8 cellular contexts compared by ENCODE assay signal in the genomic region with DNA sequence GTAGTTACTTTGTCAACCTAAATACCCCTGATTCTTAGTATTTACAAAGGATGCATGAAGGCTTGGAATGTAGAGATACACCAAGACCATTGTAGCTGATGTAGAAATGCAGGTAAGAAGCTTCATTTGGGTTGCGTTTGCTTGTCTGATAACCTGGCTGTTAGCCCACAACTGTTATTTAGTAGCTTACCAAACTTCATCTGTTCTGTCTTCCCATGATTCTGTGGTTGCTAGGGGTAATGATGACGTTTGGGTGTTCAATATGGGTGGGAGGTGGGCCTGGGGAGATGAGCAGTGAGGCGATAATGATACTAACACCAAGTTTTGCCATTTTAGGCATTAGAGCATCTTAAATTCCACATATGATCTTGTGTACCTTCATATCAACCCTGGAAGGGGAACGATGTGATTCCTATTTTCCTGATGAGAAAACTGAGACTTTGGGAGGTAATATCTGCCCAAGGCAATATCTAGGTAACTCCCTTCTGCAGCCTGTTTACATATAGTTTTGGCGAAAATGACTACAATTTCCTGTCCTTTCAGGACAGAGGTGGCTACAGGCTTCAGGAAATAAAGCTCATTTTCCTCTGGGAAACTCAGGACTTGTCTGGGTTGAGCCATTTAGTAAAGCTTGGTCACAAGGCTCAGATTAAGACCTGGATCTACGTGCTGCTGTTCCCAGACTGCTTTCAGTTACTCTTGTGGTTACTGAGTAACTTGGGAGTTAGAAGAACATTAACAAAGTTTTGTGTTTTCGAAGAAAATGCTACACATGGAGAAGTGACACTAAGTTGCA. TPM values are rescaled to one million over a fixed set of nuclear protein-coding genes. Genes with fewer than 3 reads are reported as not detected.
DNase-seq lines count a peak whose midpoint lies in the region; ATAC-seq, FAIRE-seq and TF ChIP-seq lines count a peak whose summit lies in the region.

No MANE protein-coding gene starts in this region.

- H3K4me2 ChIP-seq in osteoblast (ENCODE audit: insufficient read depth, low read length) (peak overlapping the region; percentile 29), Karpas-422 (ENCODE audit: low read depth, low read length, poor library complexity, severe bottlenecking) (no peak overlapping the region)

- no peak overlapping the region for H2AFZ ChIP-seq in osteoblast (ENCODE audit: low read length)
- no peak overlapping the region for H2AFZ ChIP-seq in Karpas-422 (ENCODE audit: low read length)

- no peak for DNase-seq in HL-60 (ENCODE audit: low read depth in 1 of 2, low spot score in 1 of 2)
- DNase-seq in coronary artery (ENCODE audit: low spot score): no peak
- peak; percentile 86 for DNase-seq in osteoblast (ENCODE audit: insufficient read length, low spot score, missing footprints)
- DNase-seq in stimulated activated naive CD8-positive, alpha-beta T cell treated with anti-CD3 and anti-CD28 coated beads, Interleukin-15, Interleukin-2, amounts not matched to agents 100 U/mL and 50 U/mL, for 24 hours: no peak
- DNase-seq in Kasumi-1 (lab: John Stamatoyannopoulos, UW): no peak
- no peak for DNase-seq in urothelium cell line (ENCODE audit: low spot score)
- DNase-seq in Karpas-422: no peak

- peaks cover 62% of the 10 kb centered on the region for H3K4me1 ChIP-seq in osteoblast (ENCODE audit: insufficient read depth, low read length)
- peaks cover 5% of the 10 kb centered on the region; the same call in 1 of the 2 replicates for H3K4me1 ChIP-seq in Karpas-422 (ENCODE audit: low read length)

- H3K4me3 ChIP-seq in HL-60 (replicated peaks; ENCODE audit: insufficient read depth, low read length): no peak overlapping the region
- H3K4me3 ChIP-seq in coronary artery: peak overlapping the region; percentile 32
- H3K4me3 ChIP-seq in osteoblast (ENCODE audit: insufficient read depth, low read length): no peak overlapping the region
- H3K4me3 ChIP-seq in Karpas-422 (ENCODE audit: low read length): no peak overlapping the region

- no peaks in the 10 kb centered on the region for H3K9me2 ChIP-seq in Karpas-422 (replicated peaks; ENCODE audit: insufficient read depth, low read length)

- no peaks in the 10 kb centered on the region for H3K9me3 ChIP-seq in osteoblast (ENCODE audit: low read depth, low read length)
- H3K9me3 ChIP-seq in Karpas-422 (ENCODE audit: low read length): no peaks in the 10 kb centered on the region

- peak; percentile 43 for ATAC-seq in GM18861 (IDR thresholded peaks at IDR 0.05; ENCODE audit: unreplicated experiment)
- ATAC-seq in stimulated activated naive CD8-positive, alpha-beta T cell treated with anti-CD3 and anti-CD28 coated beads, Interleukin-15, Interleukin-2, amounts not matched to agents 100 U/mL and 50 U/mL, for 24 hours: no peak

- H3K27me3 ChIP-seq in HL-60 (ENCODE audit: insufficient read depth, poor library complexity, severe bottlenecking): no peaks in the 10 kb centered on the region
- H3K27me3 ChIP-seq in osteoblast (ENCODE audit: insufficient read depth, low read length): no peaks in the 10 kb centered on the region
- no peaks in the 10 kb centered on the region for H3K27me3 ChIP-seq in Karpas-422 (ENCODE audit: low read length)

- H4K20me1 ChIP-seq in osteoblast (ENCODE audit: insufficient read depth, low read length) (peaks cover 88% of the 10 kb centered on the region), Karpas-422 (ENCODE audit: insufficient read depth, low read depth, low read length) (no peaks in the 10 kb centered on the region)

- FAIRE-seq in urothelium cell line (lab: Jason Lieb, UNC): no peak

- H3K9ac ChIP-seq in Karpas-422 (ENCODE audit: low read length): no peak overlapping the region

- H3K79me2 ChIP-seq in osteoblast (ENCODE audit: insufficient read depth, low read length): peaks cover 98% of the 10 kb centered on the region
- no peaks in the 10 kb centered on the region for H3K79me2 ChIP-seq in Karpas-422 (ENCODE audit: low read length)

- H3K36me3 ChIP-seq in osteoblast (ENCODE audit: insufficient read depth, low read length): peaks cover 16% of the 10 kb centered on the region
- no peaks in the 10 kb centered on the region for H3K36me3 ChIP-seq in Karpas-422 (ENCODE audit: insufficient read depth, low read length)

- TF ChIP-seq CTCF in HL-60 (IDR thresholded peaks at IDR 0.05; ENCODE audit: insufficient read depth, low read length): no peak
- TF ChIP-seq CTCF in coronary artery (IDR thresholded peaks at IDR 0.05): no peak
- no peak for TF ChIP-seq CTCF in osteoblast (IDR thresholded peaks at IDR 0.05; ENCODE audit: extremely low read depth, low read depth, low read length)

- H3K27ac ChIP-seq in HL-60 (replicated peaks): peak overlapping the region; percentile 37
- H3K27ac ChIP-seq in coronary artery: peak overlapping the region in 1 of 2 donors; percentile 50
- H3K27ac ChIP-seq in osteoblast (ENCODE audit: low read depth, low read length): peak overlapping the region; percentile 80
- no peak overlapping the region for H3K27ac ChIP-seq in Karpas-422 (ENCODE audit: low read length)

RNA-seq across cellular contexts. Expression of gene FNDC3B, which starts 26.8 kb away (rescaled TPM):
- 179 TPM in 2 replicates for total RNA-seq in osteoblast
- 1.6 and 2.6 TPM in 2 replicates for total RNA-seq in Karpas-422 (2014; rRNA removed; shearing (Covaris generic); ENCODE audit: low replicate concordance)

Comparison
In these comparisons a context has a peak if more than half of its experiments do, and no peak if none do; other contexts are left out.
1. RNA of gene FNDC3B, which starts 26.8 kb away (total RNA-seq): 179 TPM in osteoblast; 1.6 to 2.6 TPM in Karpas-422; every median in the first group is over 10 times any median in the second.